26 cellular contexts compared by ENCODE assay signal in the genomic region with DNA sequence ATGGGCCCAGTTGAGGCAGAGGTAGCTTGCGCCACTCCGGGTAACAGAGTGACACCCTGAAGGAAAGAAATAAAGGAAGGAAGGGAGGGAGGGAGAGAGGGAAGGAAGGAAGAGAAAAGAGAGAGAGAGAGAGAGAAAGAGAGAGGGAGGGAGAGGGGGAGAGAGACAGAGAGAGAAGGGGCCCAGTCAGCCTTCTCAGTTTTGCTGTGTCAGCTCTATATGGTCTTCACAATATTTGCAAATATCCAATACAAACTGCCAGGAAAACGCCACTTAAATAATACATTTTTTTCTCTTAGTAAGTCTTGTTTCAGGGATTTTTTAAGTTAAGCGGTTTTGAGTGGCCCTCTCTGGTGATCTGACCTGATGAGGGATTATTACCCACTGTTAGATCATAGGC.
"Had no signal": no experiment of that assay in that cellular context is flagged by ENCODE, and none has a peak within 500 bp of the region (broad histone marks: within the 10 kb centered on the region; RNA-seq: fewer than 3 reads in every experiment).

No MANE protein-coding gene starts in this region.

- ATAC-seq: gastroesophageal sphincter; lower lobe of right lung; psoas muscle; sciatic nerve; stimulated activated memory B cell treated with anti-CD40 and anti-IgM and Interleukin-4, amounts not matched to agents 10 μg/mL and 1 μg/mL and 100 μg/mL, for 72 hours had no signal

- H3K4me3 ChIP-seq: dorsolateral prefrontal cortex, esophagus squamous epithelium, gastroesophageal sphincter, left ventricle myocardium inferior, lower lobe of right lung, psoas muscle, spleen, tibial artery, upper lobe of left lung, uterus had no signal

- FAIRE-seq: keratinocyte had no signal

- H3K9me3 ChIP-seq: esophagus squamous epithelium, gastroesophageal sphincter, left ventricle myocardium inferior, lower lobe of right lung, psoas muscle, spleen, tibial artery, upper lobe of left lung, uterus had no signal

- H3K27me3 Mint-ChIP-seq: stimulated activated memory B cell treated with anti-CD40 and anti-IgM and Interleukin-4, amounts not matched to agents 10 μg/mL and 1 μg/mL and 100 μg/mL, for 72 hours; stimulated activated naive CD8-positive, alpha-beta T cell treated with anti-CD3 and anti-CD28 coated beads, Interleukin-15, Interleukin-2, amounts not matched to agents 100 ng/mL and 50 ng/mL, for 24 hours had no signal

- DNase-seq: cortex of kidney; dorsolateral prefrontal cortex; effector CD8-positive, alpha-beta T cell; esophagus squamous epithelium; foreskin fibroblast; immature natural killer cell; left ventricle myocardium inferior; lower lobe of right lung; mesenchymal stem cell; midbrain; naive B cell; psoas muscle; retina; spleen; stimulated activated CD4-positive, alpha-beta T cell treated with anti-CD3 and anti-CD28 coated beads, Interleukin-15, amount 100 ng/mL, for 24 hours; stimulated activated CD4-positive, alpha-beta T cell treated with anti-CD3 and anti-CD28 coated beads, Interleukin-1b, Interleukin-23, amount 100 ng/mL, for 48 hours; stimulated activated CD4-positive, alpha-beta T cell treated with anti-CD3 and anti-CD28 coated beads, Interleukin-4, amount 100 ng/mL, for 24 hours; tibial artery; upper lobe of left lung; uterus had no signal

- H3K4me3 Mint-ChIP-seq: immature natural killer cell; nephron; stimulated activated memory B cell treated with anti-CD40 and anti-IgM and Interleukin-4, amounts not matched to agents 10 μg/mL and 1 μg/mL and 100 μg/mL, for 72 hours; stimulated activated naive CD8-positive, alpha-beta T cell treated with anti-CD3 and anti-CD28 coated beads, Interleukin-15, Interleukin-2, amounts not matched to agents 100 ng/mL and 50 ng/mL, for 24 hours had no signal

- H3K9me3 Mint-ChIP-seq: immature natural killer cell; naive B cell; nephron; stimulated activated memory B cell treated with anti-CD40 and anti-IgM and Interleukin-4, amounts not matched to agents 10 μg/mL and 1 μg/mL and 100 μg/mL, for 72 hours; stimulated activated naive CD8-positive, alpha-beta T cell treated with anti-CD3 and anti-CD28 coated beads, Interleukin-15, Interleukin-2, amounts not matched to agents 100 ng/mL and 50 ng/mL, for 24 hours had no signal

- H3K27ac Mint-ChIP-seq: nephron; stimulated activated memory B cell treated with anti-CD40 and anti-IgM and Interleukin-4, amounts not matched to agents 10 μg/mL and 1 μg/mL and 100 μg/mL, for 72 hours; stimulated activated naive CD8-positive, alpha-beta T cell treated with anti-CD3 and anti-CD28 coated beads, Interleukin-15, Interleukin-2, amounts not matched to agents 100 ng/mL and 50 ng/mL, for 24 hours had no signal

- H3K27ac ChIP-seq: dorsolateral prefrontal cortex, esophagus squamous epithelium, gastroesophageal sphincter, left ventricle myocardium inferior, lower lobe of right lung, psoas muscle, spleen, tibial artery, upper lobe of left lung, uterus had no signal

- H3K27me3 ChIP-seq: dorsolateral prefrontal cortex, esophagus squamous epithelium, gastroesophageal sphincter, spleen, tibial artery, upper lobe of left lung, uterus had no signal

- H3K36me3 ChIP-seq: esophagus squamous epithelium, gastroesophageal sphincter, left ventricle myocardium inferior, lower lobe of right lung, spleen, tibial artery, upper lobe of left lung, uterus had no signal

- H3K36me3 Mint-ChIP-seq: immature natural killer cell; naive B cell; stimulated activated memory B cell treated with anti-CD40 and anti-IgM and Interleukin-4, amounts not matched to agents 10 μg/mL and 1 μg/mL and 100 μg/mL, for 72 hours had no signal

- H3K4me1 ChIP-seq: uterus had no signal
